Comparison of ENCODE assay signal across 8 cellular contexts in the genomic region with DNA sequence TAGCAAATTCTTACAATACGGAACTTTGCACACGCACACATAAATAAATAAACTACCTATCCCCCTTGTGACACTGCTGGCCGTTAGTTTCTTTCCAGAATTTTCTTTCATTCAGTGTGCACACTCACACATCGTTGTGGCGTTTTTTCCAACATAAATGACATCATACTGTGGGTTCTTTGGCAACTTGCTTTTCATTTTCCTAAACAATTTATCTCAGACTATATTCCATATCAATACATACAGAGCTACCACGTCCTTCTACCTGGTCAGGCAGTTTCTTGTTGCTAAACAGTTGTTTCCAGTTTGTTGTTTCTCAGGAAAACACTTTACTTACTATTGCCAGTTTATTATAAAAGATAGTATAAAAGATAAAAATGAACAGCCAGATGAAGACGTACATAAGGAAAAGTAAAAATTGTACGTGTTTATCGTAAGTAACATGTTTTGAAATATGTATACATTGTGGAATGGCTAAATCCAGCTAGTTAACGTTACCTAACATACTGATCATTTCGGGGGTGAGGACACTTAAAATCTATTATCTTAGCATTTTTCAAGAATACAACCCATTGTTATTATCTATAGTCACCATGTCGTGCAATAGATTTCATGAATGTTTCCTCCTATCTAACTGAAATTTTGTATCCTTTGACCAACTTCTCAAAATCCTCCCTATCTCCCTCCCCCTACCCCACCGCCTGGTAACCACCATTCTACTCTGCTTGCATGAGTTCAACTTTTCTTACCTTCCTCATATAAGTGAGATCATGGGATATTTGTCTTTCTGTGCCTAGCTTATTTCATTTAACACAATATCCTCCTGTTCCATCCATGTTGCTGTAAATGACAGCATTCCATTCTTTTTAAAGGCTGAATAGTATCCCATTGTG. TPM values are rescaled to one million over a fixed set of nuclear protein-coding genes. Genes with fewer than 3 reads are reported as not detected.
DNase-seq lines count a peak whose midpoint lies in the region; ATAC-seq and TF ChIP-seq lines count a peak whose summit lies in the region.

No MANE protein-coding gene starts in this region.

- H3K4me3 ChIP-seq in GM12865 (ENCODE audit: low read depth, low read length) (peak overlapping the region; percentile 77; the same call in 1 of the 2 replicates), SK-N-MC (peak overlapping the region; percentile 78), esophagus muscularis mucosa (peak overlapping the region; percentile 70 to 93 (median 88)), rectal smooth muscle tissue (ENCODE audit: low read length) (peak overlapping the region; percentile 94)

- 56% methylated on average over 13 of the region's 13 CpGs for WGBS in esophagus muscularis mucosa

- H3K4me1 ChIP-seq in esophagus muscularis mucosa (peaks cover 19 to 35% (median 31%) of the 10 kb centered on the region in 4 donors), rectal smooth muscle tissue (ENCODE audit: control insufficient read depth, insufficient read depth, low read length) (peaks cover 21% of the 10 kb centered on the region)

- H3K27ac ChIP-seq in SK-N-MC = peak overlapping the region; percentile 82; the same call in 1 of the 2 replicates
- peak overlapping the region; percentile 94 to 99 (median 97) for H3K27ac ChIP-seq in esophagus muscularis mucosa (replicated peaks in 1 of 4)
- H3K27ac ChIP-seq in rectal smooth muscle tissue (ENCODE audit: low read depth, low read length) = peak overlapping the region; percentile 95

- intact Hi-C loops in esophagus muscularis mucosa (cut with DNase I) = no loop called here

- in situ Hi-C loops in GM13977 (cut with MboI; ENCODE audit: low pct_unique_long_range_greater_than_20kb, low sequenced_read_pairs, unreplicated experiment) = no loop called here

- TF ChIP-seq CTCF in GM12865 (IDR thresholded peaks at IDR 0.05; ENCODE audit: insufficient read depth, low read depth, low read length, missing control alignments) = no peak
- no peak for TF ChIP-seq CTCF in esophagus muscularis mucosa (IDR thresholded peaks at IDR 0.05)
- TF ChIP-seq CTCF in GM13977 (IDR thresholded peaks at IDR 0.05; ENCODE audit: extremely low read depth, insufficient read depth, missing control alignments) = no peak

- ATAC-seq in HG02763 (IDR thresholded peaks at IDR 0.05; ENCODE audit: unreplicated experiment) = no peak

- no peaks in the 10 kb centered on the region for H3K27me3 ChIP-seq in esophagus muscularis mucosa
- no peaks in the 10 kb centered on the region for H3K27me3 ChIP-seq in rectal smooth muscle tissue (ENCODE audit: control insufficient read depth, insufficient read depth, low read length)

- DNase-seq in GM12865 (ENCODE audit: low read depth) = no peak
- DNase-seq in SK-N-MC (ENCODE audit: low read depth, low spot score) = no peak
- DNase-seq in esophagus muscularis mucosa (ENCODE audit: extremely low spot score) = no peak
- DNase-seq in HuH-7 (ENCODE audit: low spot score) = no peak
- DNase-seq in GM13977 (ENCODE audit: low spot score) = no peak
- DNase-seq in foreskin melanocyte = no peak

- no peaks in the 10 kb centered on the region for H3K9me3 ChIP-seq in SK-N-MC (ENCODE audit: low read depth, low read length)
- no peaks in the 10 kb centered on the region for H3K9me3 ChIP-seq in esophagus muscularis mucosa

- H3K36me3 ChIP-seq in SK-N-MC (ENCODE audit: insufficient read depth, low read length) (peaks cover 16% of the 10 kb centered on the region), esophagus muscularis mucosa (peaks cover 0 to 15% (median 11%) of the 10 kb centered on the region in 4 donors), rectal smooth muscle tissue (ENCODE audit: control insufficient read depth, insufficient read depth, low read length) (peaks cover 2% of the 10 kb centered on the region)

- no peak for TF ChIP-seq EP300 in esophagus muscularis mucosa (IDR thresholded peaks at IDR 0.05)

- peak overlapping the region; percentile 82 for H3K9ac ChIP-seq in SK-N-MC (ENCODE audit: insufficient read length)
- no peak overlapping the region for H3K9ac ChIP-seq in rectal smooth muscle tissue (ENCODE audit: low read length)

- TF ChIP-seq POLR2A in esophagus muscularis mucosa (IDR thresholded peaks at IDR 0.05; ENCODE audit: low read depth) = no peak

RNA-seq across cellular contexts. Expression of gene TP53RK, which starts 1.2 kb away (rescaled TPM):
- total RNA-seq in esophagus muscularis mucosa = 10 to 100 TPM; 19.9 to 22.2 (median 21.0) TPM

RNA-seq across cellular contexts. Expression of gene SLC2A10, which starts 19.0 kb away (rescaled TPM):
- 10 to 100 TPM in 3 of 4 donors, 1 to 10 TPM in 1; 9.6 to 27.0 (median 15.3) TPM for total RNA-seq in esophagus muscularis mucosa

RNA-seq across cellular contexts. Expression of gene SLC13A3, which starts 39.2 kb away (rescaled TPM):
- total RNA-seq in esophagus muscularis mucosa = under 1 TPM; 0.42 to 0.66 (median 0.61) TPM
